8 cellular contexts compared by ENCODE assay signal in genomic region chr17:47789611-47790520, GRCh38. TPM values are rescaled to one million over a fixed set of nuclear protein-coding genes. Genes with fewer than 3 reads are reported as not detected.
DNase-seq lines count a peak whose midpoint lies in the region; ATAC-seq and TF ChIP-seq lines count a peak whose summit lies in the region.

No MANE protein-coding gene starts in this region.

- H3K4me1 ChIP-seq in colonic mucosa (no peaks in the 10 kb centered on the region), liver (ENCODE audit: control insufficient read depth in 4 of 4, insufficient read depth in 4 of 4, low read length in 3 of 4) (peaks cover 0 to 9% (median 4%) of the 10 kb centered on the region in 4 donors)

- intact Hi-C loops in colonic mucosa (cut with DNase I): loop anchor here (5.0 kb wide), 1 partner anchor 83 kb away; no protein-coding TSS in a partner anchor

- 3% methylated on average over 69 of the region's 69 CpGs for WGBS in liver

- ATAC-seq in activated CD4-positive, CD25-positive, alpha-beta regulatory T cell treated with anti-CD3 and anti-CD28 coated beads, Interleukin-2, amount 50 U/mL, for 24 hours: peak; percentile 91 to 93
- no peak for ATAC-seq in HG03196 (IDR thresholded peaks at IDR 0.05; ENCODE audit: unreplicated experiment)
- no peak for ATAC-seq in GM19467 (IDR thresholded peaks at IDR 0.05; ENCODE audit: unreplicated experiment)

- DNase-seq in DMS79 (lab: John Stamatoyannopoulos, UW): peak; percentile 67
- peak; percentile 40 for DNase-seq in NCI-H1092 (lab: John Stamatoyannopoulos, UW)
- DNase-seq in colonic mucosa: peak; percentile 32
- peak; percentile 40 to 56 for DNase-seq in stimulated activated CD4-positive, alpha-beta T cell treated with anti-CD3 and anti-CD28 coated beads, Interleukin-4, amount 100 ng/mL, for 48 hours (ENCODE audit: low read depth in 2 of 2)

- H3K27me3 ChIP-seq in colonic mucosa (peaks cover 29% of the 10 kb centered on the region), liver (ENCODE audit: control insufficient read depth in 4 of 4, insufficient read depth in 4 of 4, low read length in 3 of 4) (peaks cover 3 to 20% (median 10%) of the 10 kb centered on the region in 4 donors)

- H3K4me3 ChIP-seq in colonic mucosa (peak overlapping the region; percentile 23), liver (ENCODE audit: low read depth in 1 of 3, low read length in 3 of 3) (peak overlapping the region in 1 of 3 donors; percentile 42)

- TF ChIP-seq RAD21 in liver (IDR thresholded peaks at IDR 0.05): peak; percentile 57 to 60

- H3K9me3 ChIP-seq in colonic mucosa (no peaks in the 10 kb centered on the region), liver (ENCODE audit: control insufficient read depth in 4 of 4, low read length in 3 of 4) (no peaks in the 10 kb centered on the region)

- H3K27ac ChIP-seq in colonic mucosa: no peak overlapping the region
- H3K27ac ChIP-seq in liver (ENCODE audit: low read depth in 1 of 2, low read length in 2 of 2): no peak overlapping the region

- TF ChIP-seq CTCF in colonic mucosa (IDR thresholded peaks at IDR 0.05): no peak
- peak; percentile 40 for TF ChIP-seq CTCF in liver (IDR thresholded peaks at IDR 0.05; ENCODE audit: low read depth, low read length, missing input control)

- H3K9ac ChIP-seq in colonic mucosa (ENCODE audit: low read depth in 2 of 2, low read length in 2 of 2): no peak overlapping the region
- no peak overlapping the region for H3K9ac ChIP-seq in liver (ENCODE audit: low read depth in 1 of 2, low read length in 2 of 2)

- H3K36me3 ChIP-seq in colonic mucosa (no peaks in the 10 kb centered on the region), liver (ENCODE audit: control insufficient read depth in 4 of 4, insufficient read depth in 3 of 4, low read depth in 1 of 4, low read length in 3 of 4) (no peaks in the 10 kb centered on the region)

TF ChIP-seq in liver, 16 proteins besides CTCF, POLR2A, EP300 and RAD21:
- TF ChIP-seq FOXA2 (IDR thresholded peaks at IDR 0.05) (no peak), FOXA1 (IDR thresholded peaks at IDR 0.05) (no peak), JUND (IDR thresholded peaks at IDR 0.05) (no peak), REST (IDR thresholded peaks at IDR 0.05) (no peak), GABPA (IDR thresholded peaks at IDR 0.05 in 1 of 2, conservative IDR thresholded peaks at IDR 0.05 in 1 of 2) (no peak), SP1 (IDR thresholded peaks at IDR 0.05) (no peak), EGR1 (IDR thresholded peaks at IDR 0.05; ENCODE audit: low read depth in 2 of 2) (no peak), YY1 (IDR thresholded peaks at IDR 0.05) (no peak), HNF4G (IDR thresholded peaks at IDR 0.05) (no peak), TAF1 (conservative IDR thresholded peaks at IDR 0.05) (no peak), ATF3 (IDR thresholded peaks at IDR 0.05) (no peak), NR2F2 (IDR thresholded peaks at IDR 0.05) (no peak), HNF4A (conservative IDR thresholded peaks at IDR 0.05) (no peak), ZBTB33 (IDR thresholded peaks at IDR 0.05) (no peak), MAX (IDR thresholded peaks at IDR 0.05) (no peak)
TF ChIP-seq in liver: peak in this region for 0.

RNA-seq across cellular contexts. Expression of gene OSBPL7, which starts 31.7 kb away (rescaled TPM):
- 10 to 100 TPM; 34.8 to 93.6 TPM for total RNA-seq in colonic mucosa
- total RNA-seq in liver: 1 to 10 TPM; 1.9 to 2.4 TPM
- polyA plus RNA-seq in liver: under 1 TPM; 0.51 to 0.81 TPM

RNA-seq across cellular contexts. Expression of gene MRPL10, which starts 41.5 kb away (rescaled TPM):
- total RNA-seq in colonic mucosa (10 to 100 TPM; 32.2 to 50.8 TPM), liver (10 to 100 TPM; 10.2 to 10.6 TPM)
- 10 to 100 TPM; 15.1 to 24.9 TPM for polyA plus RNA-seq in liver

RNA-seq across cellular contexts. Expression of gene LRRC46, which starts 41.6 kb away (rescaled TPM):
- total RNA-seq in colonic mucosa (under 1 TPM; 0.20 to 0.21 TPM), liver (under 1 TPM; under 0.01 to 0.28 TPM)
- polyA plus RNA-seq in liver: under 1 TPM; 0.36 to 0.43 TPM

RNA-seq across cellular contexts. Expression of gene SCRN2, which starts 51.2 kb away (rescaled TPM):
- total RNA-seq in colonic mucosa (10 to 100 TPM; 36.8 to 40.0 TPM), liver (10 to 100 TPM; 17.8 to 21.4 TPM)
- 10 to 100 TPM; 19.2 to 27.4 TPM for polyA plus RNA-seq in liver

RNA-seq across cellular contexts. Expression of gene TBX21, which starts 56.8 kb away (rescaled TPM):
- total RNA-seq in colonic mucosa (under 1 TPM; 0.40 to 0.49 TPM), liver (under 1 TPM; 0.19 to 0.59 TPM)
- polyA plus RNA-seq in liver: under 1 TPM in 1 of 2 donors, not detected in 1; 0.25 TPM

Comparison
In these comparisons a context has a peak if more than half of its experiments do, and no peak if none do; other contexts are left out.
1. ATAC-seq: peak in activated CD4-positive, CD25-positive, alpha-beta regulatory T cell treated with anti-CD3 and anti-CD28 coated beads, Interleukin-2, amount 50 U/mL, for 24 hours (2 of 2); none in HG03196 (single experiment) and GM19467 (single experiment).
2. RNA of gene OSBPL7, which starts 31.7 kb away (total RNA-seq): 34.8 to 93.6 TPM in colonic mucosa; 1.9 to 2.4 TPM in liver; every median in the first group is over 10 times any median in the second.
3. Peak in every context shown above with its lines, with median percentiles within 50 percentile points of each other: DNase-seq.